In genomic region chr16:57100445-57100844, GRCh38 we compare ENCODE assay signal across 22 cellular contexts.
"Had no signal": no experiment of that assay in that cellular context is flagged by ENCODE, and none has a peak within 500 bp of the region (broad histone marks: within the 10 kb centered on the region; RNA-seq: fewer than 3 reads in every experiment).

No MANE protein-coding gene starts in this region.

- H3K4me1 ChIP-seq: ascending aorta, SJCRH30 had no signal

- H3K9me3 ChIP-seq: ascending aorta, MG63, SJCRH30 had no signal

- ATAC-seq: activated CD8-positive, alpha-beta T cell treated with anti-CD3 and anti-CD28 coated beads for 36 hours; Panc1 had no signal

- H3K27ac ChIP-seq: ascending aorta, SJCRH30, SK-N-MC had no signal

- FAIRE-seq: TTC549 had no signal

- H3K4me3 ChIP-seq: ascending aorta, MG63, SJCRH30, SK-N-MC had no signal

- H3K36me3 ChIP-seq: ascending aorta, MG63, SJCRH30 had no signal

- H3K27me3 ChIP-seq: ascending aorta, MG63, SJCRH30 had no signal

- DNase-seq: activated CD4-positive, alpha-beta T cell treated with anti-CD3 and anti-CD28 coated beads, Interleukin-2, amount 10 ng/mL, durations not matched to agents 24 days and 14 days; activated CD4-positive, alpha-beta T cell treated with anti-CD3 and anti-CD28 coated beads, Interleukin-2, amount 50 U/mL, for 4 hours; activated CD8-positive, alpha-beta T cell treated with anti-CD3 and anti-CD28 coated beads for 36 hours; activated gamma-delta T cell; activated naive CD4-positive, alpha-beta T cell treated with Interleukin-2 at 50 U/mL for 16 hours; activated naive CD8-positive, alpha-beta T cell treated with anti-CD3 and anti-CD28 coated beads, Interleukin-2, amount 10 ng/mL, durations not matched to agents 7 days and 5 days; activated T-cell treated with anti-CD3 and anti-CD28 coated beads, Interleukin-2, amount 50 U/mL, for 24 hours; amygdala; Kasumi-1; NCI-H1048; NCI-H1436 treated with DMSO at 0.1 percent for 48 hours; NCI-H1694 treated with DMSO at 0.1 percent for 48 hours; NCI-H2029; NCI-H345; NCI-H524 treated with DMSO at 0.1 percent for 48 hours; SHP77 had no signal
